In the genomic region with DNA sequence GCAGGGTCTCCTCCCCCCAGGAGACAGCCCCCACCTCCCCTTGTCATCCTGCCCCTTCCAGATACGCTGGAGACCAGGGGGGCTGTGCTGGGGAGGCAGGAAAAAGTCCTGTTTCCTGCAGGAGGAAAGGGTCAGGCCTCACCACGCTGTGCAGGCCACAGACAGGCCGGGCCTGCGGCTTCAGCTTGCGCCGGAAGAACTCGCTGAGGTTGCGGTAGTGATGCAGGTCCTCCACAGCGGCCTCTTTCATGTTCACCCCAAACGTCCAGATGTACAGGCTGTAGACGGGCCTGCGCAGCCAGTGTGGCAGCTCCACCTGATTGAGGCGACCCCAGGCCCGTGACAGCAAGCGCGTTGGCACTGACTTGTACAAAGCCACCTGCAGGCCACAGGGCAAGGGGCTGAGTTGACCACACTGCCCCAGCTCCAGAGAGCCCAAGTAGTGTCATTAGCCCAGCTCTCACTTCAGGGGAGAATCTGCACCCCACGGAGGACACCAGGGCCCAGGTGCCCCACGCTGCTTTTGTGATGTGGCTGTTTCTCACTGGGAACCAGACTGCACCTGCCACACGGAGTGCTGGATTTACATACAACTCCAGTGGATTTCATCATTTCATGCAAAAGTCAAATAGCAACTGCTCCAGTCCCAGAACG, we compare ENCODE assay signal across 16 cellular contexts. TPM values are rescaled to one million over a fixed set of nuclear protein-coding genes. Genes with fewer than 3 reads are reported as not detected.
DNase-seq lines count a peak whose midpoint lies in the region; ATAC-seq and TF ChIP-seq lines count a peak whose summit lies in the region.
"Had no signal": no experiment of that assay in that cellular context is flagged by ENCODE, and none has a peak within 500 bp of the region (broad histone marks: within the 10 kb centered on the region; RNA-seq: fewer than 3 reads in every experiment).

No MANE protein-coding gene starts in this region.

- H3K27me3 Mint-ChIP-seq in activated naive CD4-positive, alpha-beta T cell treated with anti-CD3 and anti-CD28 coated beads for 36 hours (ENCODE audit: low read depth), result no peaks in the 10 kb centered on the region
- H3K27me3 Mint-ChIP-seq in effector memory CD8-positive, alpha-beta T cell, result no peaks in the 10 kb centered on the region
- no peaks in the 10 kb centered on the region for H3K27me3 Mint-ChIP-seq in stimulated activated naive B cell treated with anti-CD40 and anti-IgM and Interleukin-4, amounts not matched to agents 10 μg/mL and 1 μg/mL and 100 μg/mL, for 72 hours

- no peak for DNase-seq in activated naive CD4-positive, alpha-beta T cell treated with anti-CD3 and anti-CD28 coated beads for 36 hours
- DNase-seq in activated naive CD4-positive, alpha-beta T cell (lab: John Stamatoyannopoulos, UW), result no peak
- DNase-seq in SK-N-MC (ENCODE audit: low read depth, low spot score), result no peak
- no peak for DNase-seq in effector memory CD8-positive, alpha-beta T cell
- DNase-seq in stimulated activated naive B cell treated with anti-CD40 and anti-IgM and Interleukin-4, amounts not matched to agents 10 μg/mL and 1 μg/mL and 100 μg/mL, for 72 hours, result no peak
- no peak for DNase-seq in NCI-H2107 treated with DMSO at 0.1 percent for 48 hours (lab: John Stamatoyannopoulos, UW; ENCODE audit: unreplicated experiment)
- DNase-seq in stimulated activated CD4-positive, alpha-beta T cell treated with anti-CD3 and anti-CD28 coated beads, Interleukin-4, amount 100 ng/mL, for 4 hours, result no peak
- no peak for DNase-seq in esophagus muscularis mucosa (ENCODE audit: extremely low spot score)
- DNase-seq: activated gamma-delta T cell treated with Interleukin-2 at 50 U/mL for 16 hours, body of pancreas, erythroblast, gastrocnemius medialis, mesenchymal stem cell, NCI-H2029, thyroid gland had no signal

- peaks cover 15% of the 10 kb centered on the region for H3K36me3 Mint-ChIP-seq in activated naive CD4-positive, alpha-beta T cell treated with anti-CD3 and anti-CD28 coated beads for 36 hours (ENCODE audit: low read depth)
- H3K36me3 Mint-ChIP-seq in effector memory CD8-positive, alpha-beta T cell (ENCODE audit: insufficient read depth), result peaks cover 44% of the 10 kb centered on the region
- peaks cover 45 to 67% of the 10 kb centered on the region in 2 donors for H3K36me3 Mint-ChIP-seq in stimulated activated naive B cell treated with anti-CD40 and anti-IgM and Interleukin-4, amounts not matched to agents 10 μg/mL and 1 μg/mL and 100 μg/mL, for 72 hours

- H3K36me3 ChIP-seq in SK-N-MC (ENCODE audit: insufficient read depth, low read length), result peaks cover 9% of the 10 kb centered on the region; the same call in 1 of the 2 replicates
- peaks cover 7 to 64% (median 57%) of the 10 kb centered on the region in 4 donors for H3K36me3 ChIP-seq in esophagus muscularis mucosa

- H3K9me3 Mint-ChIP-seq in activated naive CD4-positive, alpha-beta T cell treated with anti-CD3 and anti-CD28 coated beads for 36 hours, result no peaks in the 10 kb centered on the region
- H3K9me3 Mint-ChIP-seq in effector memory CD8-positive, alpha-beta T cell, result no peaks in the 10 kb centered on the region
- no peaks in the 10 kb centered on the region for H3K9me3 Mint-ChIP-seq in stimulated activated naive B cell treated with anti-CD40 and anti-IgM and Interleukin-4, amounts not matched to agents 10 μg/mL and 1 μg/mL and 100 μg/mL, for 72 hours
- H3K9me3 Mint-ChIP-seq: neural crest cell had no signal

- H3K4me3 ChIP-seq in SK-N-MC, result no peak overlapping the region
- no peak overlapping the region for H3K4me3 ChIP-seq in esophagus muscularis mucosa
- H3K4me3 ChIP-seq: body of pancreas, gastrocnemius medialis, thyroid gland had no signal

- TF ChIP-seq POLR2A in esophagus muscularis mucosa (IDR thresholded peaks at IDR 0.05; ENCODE audit: low read depth), result no peak

- ATAC-seq in effector memory CD8-positive, alpha-beta T cell (replicated peaks), result peak; percentile 26
- ATAC-seq in stimulated activated naive B cell treated with anti-CD40 and anti-IgM and Interleukin-4, amounts not matched to agents 10 μg/mL and 1 μg/mL and 100 μg/mL, for 72 hours (replicated peaks), result no peak
- ATAC-seq: body of pancreas, gastrocnemius medialis had no signal

- no peaks in the 10 kb centered on the region for H3K9me3 ChIP-seq in SK-N-MC (ENCODE audit: low read depth, low read length)
- no peaks in the 10 kb centered on the region for H3K9me3 ChIP-seq in esophagus muscularis mucosa
- H3K9me3 ChIP-seq: body of pancreas, gastrocnemius medialis, thyroid gland had no signal

- H3K4me1 ChIP-seq in esophagus muscularis mucosa, result peaks cover 17 to 31% (median 20%) of the 10 kb centered on the region in 4 donors

- H3K27ac ChIP-seq in SK-N-MC, result peak overlapping the region; percentile 54; the same call in 1 of the 2 replicates
- no peak overlapping the region for H3K27ac ChIP-seq in esophagus muscularis mucosa (replicated peaks in 1 of 4)
- H3K27ac ChIP-seq: body of pancreas, gastrocnemius medialis, thyroid gland had no signal

- H3K4me3 Mint-ChIP-seq in activated naive CD4-positive, alpha-beta T cell treated with anti-CD3 and anti-CD28 coated beads for 36 hours, result no peak overlapping the region
- no peak overlapping the region for H3K4me3 Mint-ChIP-seq in effector memory CD8-positive, alpha-beta T cell
- H3K4me3 Mint-ChIP-seq in stimulated activated naive B cell treated with anti-CD40 and anti-IgM and Interleukin-4, amounts not matched to agents 10 μg/mL and 1 μg/mL and 100 μg/mL, for 72 hours, result no peak overlapping the region
- H3K4me3 Mint-ChIP-seq: neural crest cell had no signal

- no peak overlapping the region for H3K9ac ChIP-seq in SK-N-MC (ENCODE audit: insufficient read length)

- no peak for TF ChIP-seq EP300 in esophagus muscularis mucosa (IDR thresholded peaks at IDR 0.05)

- CTCF ChIA-PET in activated naive CD4-positive, alpha-beta T cell treated with anti-CD3 and anti-CD28 coated beads for 36 hours (lab: Charles Lee), result no interaction called here

- no peak for TF ChIP-seq CTCF in esophagus muscularis mucosa (IDR thresholded peaks at IDR 0.05)

- WGBS in esophagus muscularis mucosa, result 89% methylated on average over 6 of the region's 20 CpGs

- H3K27me3 ChIP-seq in esophagus muscularis mucosa, result no peaks in the 10 kb centered on the region
- H3K27me3 ChIP-seq: body of pancreas, gastrocnemius medialis, thyroid gland had no signal

- intact Hi-C loops in activated naive CD4-positive, alpha-beta T cell treated with anti-CD3 and anti-CD28 coated beads for 36 hours (cut with micrococcal nuclease), result no loop called here
- intact Hi-C loops in esophagus muscularis mucosa (cut with DNase I), result loop anchor here (10.0 kb wide), 1 partner anchor 277 kb away; the partner anchor contains the start of gene PATZ1

- peak overlapping the region; percentile 59 for H3K27ac Mint-ChIP-seq in activated naive CD4-positive, alpha-beta T cell treated with anti-CD3 and anti-CD28 coated beads for 36 hours
- H3K27ac Mint-ChIP-seq in effector memory CD8-positive, alpha-beta T cell, result peak overlapping the region; percentile 62 to 80
- H3K27ac Mint-ChIP-seq in stimulated activated naive B cell treated with anti-CD40 and anti-IgM and Interleukin-4, amounts not matched to agents 10 μg/mL and 1 μg/mL and 100 μg/mL, for 72 hours, result peak overlapping the region; percentile 69

- peaks cover 17% of the 10 kb centered on the region for H3K4me1 Mint-ChIP-seq in activated naive CD4-positive, alpha-beta T cell treated with anti-CD3 and anti-CD28 coated beads for 36 hours (ENCODE audit: low read depth)
- H3K4me1 Mint-ChIP-seq in effector memory CD8-positive, alpha-beta T cell (ENCODE audit: low read depth in 2 of 2), result peaks cover 22 to 24% of the 10 kb centered on the region in 2 donors
- peaks cover 27 to 48% of the 10 kb centered on the region in 2 donors for H3K4me1 Mint-ChIP-seq in stimulated activated naive B cell treated with anti-CD40 and anti-IgM and Interleukin-4, amounts not matched to agents 10 μg/mL and 1 μg/mL and 100 μg/mL, for 72 hours

RNA-seq across cellular contexts. Expression of gene PISD, which starts 40.4 kb away (rescaled TPM):
- 10 to 100 TPM; 45.6 to 45.7 TPM for total RNA-seq in activated naive CD4-positive, alpha-beta T cell treated with anti-CD3 and anti-CD28 coated beads for 36 hours
- total RNA-seq in esophagus muscularis mucosa, result 10 to 100 TPM; 14.1 to 40.1 (median 26.2) TPM
